ENCODE assay signal across 27 cellular contexts in the genomic region with DNA sequence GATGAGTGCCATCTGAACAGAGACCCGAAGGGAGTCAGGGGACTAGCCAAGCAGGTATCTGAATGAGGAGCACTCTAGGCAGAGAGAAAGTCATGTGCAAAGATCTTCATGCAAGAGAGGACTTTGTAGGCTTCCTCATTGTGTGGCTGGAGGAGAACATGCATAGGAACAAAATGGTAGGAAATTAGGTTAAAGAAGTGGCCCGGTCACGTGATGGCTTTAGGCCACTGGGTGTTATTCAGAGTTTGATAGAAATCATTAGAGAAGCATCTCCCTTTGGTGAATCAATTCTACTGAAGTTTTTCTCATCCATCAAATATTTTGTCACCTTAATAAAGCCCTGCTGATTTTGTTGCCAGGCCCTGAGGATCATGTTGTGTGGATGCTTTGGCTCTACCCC.
"Had no signal": no experiment of that assay in that cellular context is flagged by ENCODE, and none has a peak within 500 bp of the region (broad histone marks: within the 10 kb centered on the region; RNA-seq: fewer than 3 reads in every experiment).

No MANE protein-coding gene starts in this region.

- H3K4me1 ChIP-seq: colonic mucosa, gastrocnemius medialis, heart right ventricle, lower lobe of right lung had no signal

- H3K9me3 ChIP-seq: colonic mucosa, esophagus squamous epithelium, gastrocnemius medialis, heart right ventricle, lower lobe of right lung had no signal

- H3K36me3 ChIP-seq: colonic mucosa, esophagus squamous epithelium, gastrocnemius medialis, heart right ventricle, lower lobe of right lung had no signal

- DNase-seq: colonic mucosa; cortex of kidney; effector CD8-positive, alpha-beta T cell; effector memory CD8-positive, alpha-beta T cell; endodermal cell; erythroblast; esophagus squamous epithelium; foreskin fibroblast; foreskin melanocyte; gastrocnemius medialis; glutamatergic neuron; head of caudate nucleus; heart right ventricle; hippocampal formation; islet precursor cell; kidney; kidney glomerular epithelial cell; left colon; left ventricle myocardium superior; lower lobe of right lung; mesendoderm; midbrain had no signal

- H3K27ac Mint-ChIP-seq: dendritic cell treated with granulocyte-macrophage colony-stimulating factor and Interleukin-4, amounts not matched to agents 40 ng/mL and 50 ng/mL, for 4 days; effector memory CD8-positive, alpha-beta T cell; endodermal cell had no signal

- H3K9me3 Mint-ChIP-seq: dendritic cell treated with granulocyte-macrophage colony-stimulating factor and Interleukin-4, amounts not matched to agents 40 ng/mL and 50 ng/mL, for 4 days; endodermal cell had no signal

- H3K4me3 ChIP-seq: colonic mucosa, esophagus squamous epithelium, gastrocnemius medialis, heart right ventricle, lower lobe of right lung had no signal

- FAIRE-seq: endometrium, kidney had no signal

- H3K27ac ChIP-seq: colonic mucosa, epithelial cell of prostate, esophagus squamous epithelium, gastrocnemius medialis, heart right ventricle, lower lobe of right lung had no signal

- H3K4me1 Mint-ChIP-seq: endodermal cell had no signal

- H3K4me3 Mint-ChIP-seq: dendritic cell treated with granulocyte-macrophage colony-stimulating factor and Interleukin-4, amounts not matched to agents 40 ng/mL and 50 ng/mL, for 4 days; effector memory CD8-positive, alpha-beta T cell; endodermal cell had no signal

- H3K27me3 Mint-ChIP-seq: effector memory CD8-positive, alpha-beta T cell had no signal

- ATAC-seq: effector memory CD8-positive, alpha-beta T cell; esophagus mucosa; gastrocnemius medialis; heart right ventricle; left colon; left lobe of liver; left ventricle myocardium superior; lower lobe of right lung had no signal

- H3K27me3 ChIP-seq: colonic mucosa, gastrocnemius medialis, heart right ventricle had no signal
